18 cellular contexts compared by ENCODE assay signal in genomic region chr5:150117945-150118560, GRCh38. TPM values are rescaled to one million over a fixed set of nuclear protein-coding genes. Genes with fewer than 3 reads are reported as not detected.
"Had no signal": no experiment of that assay in that cellular context is flagged by ENCODE, and none has a peak within 500 bp of the region (broad histone marks: within the 10 kb centered on the region; RNA-seq: fewer than 3 reads in every experiment).

No MANE protein-coding gene starts in this region.

- H3K4me3 Mint-ChIP-seq: activated CD4-positive, alpha-beta T cell treated with anti-CD3 and anti-CD28 coated beads, Interleukin-2, amount 10 ng/mL, durations not matched to agents 7 days and 5 days; activated naive CD8-positive, alpha-beta T cell; naive thymus-derived CD4-positive, alpha-beta T cell; stimulated activated naive CD8-positive, alpha-beta T cell treated with anti-CD3 and anti-CD28 coated beads, Interleukin-15, amount 100 ng/mL, for 72 hours had no signal

- ATAC-seq: naive thymus-derived CD4-positive, alpha-beta T cell; stimulated activated naive CD8-positive, alpha-beta T cell treated with anti-CD3 and anti-CD28 coated beads, Interleukin-15, amount 100 ng/mL, for 72 hours had no signal

- H3K9me3 ChIP-seq: breast epithelium, prostate gland, thoracic aorta, uterus had no signal

- H3K4me3 ChIP-seq: breast epithelium, hepatocyte, lung, prostate gland, SK-N-MC, thoracic aorta, uterus had no signal

- H3K4me1 ChIP-seq: breast epithelium, prostate gland, uterus had no signal

- H3K27me3 Mint-ChIP-seq: activated CD4-positive, alpha-beta T cell treated with anti-CD3 and anti-CD28 coated beads, Interleukin-2, amount 10 ng/mL, durations not matched to agents 7 days and 5 days; activated naive CD8-positive, alpha-beta T cell; stimulated activated naive CD8-positive, alpha-beta T cell treated with anti-CD3 and anti-CD28 coated beads, Interleukin-15, amount 100 ng/mL, for 72 hours had no signal

- H2AFZ ChIP-seq: hepatocyte had no signal

- H3K36me3 ChIP-seq: breast epithelium, prostate gland, uterus had no signal

- H3K9me3 Mint-ChIP-seq: activated CD4-positive, alpha-beta T cell treated with anti-CD3 and anti-CD28 coated beads, Interleukin-2, amount 10 ng/mL, durations not matched to agents 7 days and 5 days; naive thymus-derived CD4-positive, alpha-beta T cell; stimulated activated naive CD8-positive, alpha-beta T cell treated with anti-CD3 and anti-CD28 coated beads, Interleukin-15, amount 100 ng/mL, for 72 hours had no signal

- H3K79me2 ChIP-seq: hepatocyte had no signal

- H3K27ac ChIP-seq: hepatocyte, prostate gland, SK-N-MC, thoracic aorta, uterus had no signal

- H3K4me2 ChIP-seq: hepatocyte had no signal

- H3K27ac Mint-ChIP-seq: activated CD4-positive, alpha-beta T cell treated with anti-CD3 and anti-CD28 coated beads, Interleukin-2, amount 10 ng/mL, durations not matched to agents 7 days and 5 days; activated naive CD8-positive, alpha-beta T cell; naive thymus-derived CD4-positive, alpha-beta T cell; stimulated activated naive CD8-positive, alpha-beta T cell treated with anti-CD3 and anti-CD28 coated beads, Interleukin-15, amount 100 ng/mL, for 72 hours had no signal

- DNase-seq: activated CD4-positive, alpha-beta T cell treated with anti-CD3 and anti-CD28 coated beads, Interleukin-2, amount 10 ng/mL, durations not matched to agents 7 days and 5 days; activated effector memory CD4-positive, alpha-beta T cell treated with Interleukin-2 at 50 U/mL for 16 hours; activated T-cell treated with anti-CD3 and anti-CD28 coated beads, Interleukin-2, amount 50 U/mL, for 1 hour; anterior cingulate cortex; effector CD8-positive, alpha-beta T cell; naive thymus-derived CD4-positive, alpha-beta T cell; stimulated activated CD4-positive, alpha-beta T cell treated with anti-CD3 and anti-CD28 coated beads, Interleukin-2, amount 100 ng/mL, for 48 hours; T-helper 1 cell had no signal

- H3K36me3 Mint-ChIP-seq: activated naive CD8-positive, alpha-beta T cell; naive thymus-derived CD4-positive, alpha-beta T cell had no signal

- H3K27me3 ChIP-seq: breast epithelium, hepatocyte, uterus had no signal

RNA-seq across cellular contexts. Expression of gene CDX1, which starts 48.5 kb away (rescaled TPM):
- total RNA-seq: activated CD4-positive, alpha-beta T cell treated with anti-CD3 and anti-CD28 coated beads, Interleukin-2, amount 10 ng/mL, durations not matched to agents 7 days and 5 days; mononuclear cell; naive thymus-derived CD4-positive, alpha-beta T cell; thoracic aorta had no signal
